In the genomic region with DNA sequence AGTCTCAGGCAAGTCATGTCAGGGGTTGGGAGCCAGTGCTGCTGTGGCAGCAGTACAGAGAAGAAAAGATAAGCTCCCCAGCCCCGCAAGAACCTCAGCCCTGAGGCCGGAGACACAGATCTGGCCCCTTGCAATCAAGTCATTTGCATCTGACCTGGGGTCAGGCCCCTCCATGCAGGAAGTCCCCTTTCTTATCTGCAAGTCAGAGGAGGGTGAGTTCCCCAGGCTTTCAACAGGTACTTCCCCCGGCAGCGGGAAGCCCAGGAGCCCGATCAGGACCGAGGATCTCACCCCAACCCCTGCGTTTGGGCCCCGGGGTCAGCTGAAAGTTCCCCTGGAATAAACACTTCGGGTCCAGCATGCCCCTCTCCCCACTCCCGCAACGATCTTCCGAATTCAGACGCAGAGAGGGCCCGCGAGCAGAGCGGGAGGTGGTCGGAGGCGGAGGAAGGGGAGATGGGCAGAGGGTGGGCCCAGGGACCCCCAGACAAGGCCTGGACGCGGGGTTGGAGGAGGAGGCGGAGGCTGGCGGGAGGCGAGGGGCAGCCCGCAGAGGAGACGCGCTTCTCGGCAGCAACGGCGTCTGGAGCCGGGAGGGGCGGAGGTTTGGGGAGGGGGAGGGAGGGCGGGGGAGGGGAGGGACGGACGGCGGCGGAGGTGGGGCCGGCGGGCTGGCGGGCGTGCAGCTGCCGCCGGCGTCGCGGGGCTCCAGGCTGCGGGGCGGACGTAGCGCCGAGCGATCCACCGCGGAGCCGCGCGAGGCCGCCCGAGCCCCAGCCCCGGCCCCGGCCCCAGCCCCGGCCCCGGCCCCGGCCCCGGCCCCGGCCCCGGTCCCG, we compare ENCODE assay signal across 1 cellular context.
TF ChIP-seq lines count a peak whose summit lies in the region.

A gene with protein sequence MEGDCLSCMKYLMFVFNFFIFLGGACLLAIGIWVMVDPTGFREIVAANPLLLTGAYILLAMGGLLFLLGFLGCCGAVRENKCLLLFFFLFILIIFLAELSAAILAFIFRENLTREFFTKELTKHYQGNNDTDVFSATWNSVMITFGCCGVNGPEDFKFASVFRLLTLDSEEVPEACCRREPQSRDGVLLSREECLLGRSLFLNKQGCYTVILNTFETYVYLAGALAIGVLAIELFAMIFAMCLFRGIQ (plus strand): TSS at position 685 of the 836 bp plus-strand sequence. CDS start 179,455 bp downstream, outside the sequence.

TF ChIP-seq in GM12878, 131 proteins besides CTCF, POLR2A, EP300 and RAD21 (continued from another document):
- TF ChIP-seq ELK1 (IDR thresholded peaks at IDR 0.05; ENCODE audit: low read depth, low read length), result no peak
- TF ChIP-seq MEF2B (IDR thresholded peaks at IDR 0.05; ENCODE audit: partially characterized antibody, poor library complexity, severe bottlenecking), result peak; percentile 20
- no peak for TF ChIP-seq SMC3 (IDR thresholded peaks at IDR 0.05; ENCODE audit: borderline replicate concordance, low read length)
- TF ChIP-seq TAF1 (IDR thresholded peaks at IDR 0.05; ENCODE audit: borderline replicate concordance, low read depth, low read length), result peak; percentile 47; the same call in 1 of the 2 replicates
- TF ChIP-seq, protein P1, sequence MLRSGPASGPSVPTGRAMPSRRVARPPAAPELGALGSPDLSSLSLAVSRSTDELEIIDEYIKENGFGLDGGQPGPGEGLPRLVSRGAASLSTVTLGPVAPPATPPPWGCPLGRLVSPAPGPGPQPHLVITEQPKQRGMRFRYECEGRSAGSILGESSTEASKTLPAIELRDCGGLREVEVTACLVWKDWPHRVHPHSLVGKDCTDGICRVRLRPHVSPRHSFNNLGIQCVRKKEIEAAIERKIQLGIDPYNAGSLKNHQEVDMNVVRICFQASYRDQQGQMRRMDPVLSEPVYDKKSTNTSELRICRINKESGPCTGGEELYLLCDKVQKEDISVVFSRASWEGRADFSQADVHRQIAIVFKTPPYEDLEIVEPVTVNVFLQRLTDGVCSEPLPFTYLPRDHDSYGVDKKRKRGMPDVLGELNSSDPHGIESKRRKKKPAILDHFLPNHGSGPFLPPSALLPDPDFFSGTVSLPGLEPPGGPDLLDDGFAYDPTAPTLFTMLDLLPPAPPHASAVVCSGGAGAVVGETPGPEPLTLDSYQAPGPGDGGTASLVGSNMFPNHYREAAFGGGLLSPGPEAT (IDR thresholded peaks at IDR 0.05; ENCODE audit: low read depth), result 0 out of 2 replicates have a peak, but pooled peaks have one; percentile 18
- peak; percentile 86; the same call in 2 of the 3 replicates for TF ChIP-seq POU2F2 (IDR thresholded peaks at IDR 0.05; ENCODE audit: borderline replicate concordance, low read depth, low read length)
- TF ChIP-seq SKIL (IDR thresholded peaks at IDR 0.05; ENCODE audit: low read depth, poor library complexity, severe bottlenecking), result no peak
- TF ChIP-seq ZBED1 (IDR thresholded peaks at IDR 0.05; ENCODE audit: borderline replicate concordance), result no peak
- peak; percentile 93 for TF ChIP-seq NR2F1 (conservative IDR thresholded peaks at IDR 0.05)
- no peak for TF ChIP-seq NRF1 (conservative IDR thresholded peaks at IDR 0.05; ENCODE audit: low read depth, low read length)
- TF ChIP-seq IKZF2 (IDR thresholded peaks at IDR 0.05), result peak in 1 of 2 experiments; percentile 15; a peak in 1 of 4 replicates
- TF ChIP-seq FOXM1 (IDR thresholded peaks at IDR 0.05; ENCODE audit: low read depth, low read length), result 0 out of 2 replicates have a peak, but pooled peaks have one; percentile 23
- no peak for TF ChIP-seq SP1 (IDR thresholded peaks at IDR 0.05; ENCODE audit: low read depth, low read length)
- TF ChIP-seq WRNIP1 (IDR thresholded peaks at IDR 0.05; ENCODE audit: borderline replicate concordance, low read depth, low read length), result no peak
- TF ChIP-seq RELA (IDR thresholded peaks at IDR 0.05; ENCODE audit: borderline replicate concordance, partially characterized antibody), result peak; percentile 43
- TF ChIP-seq, protein P2, sequence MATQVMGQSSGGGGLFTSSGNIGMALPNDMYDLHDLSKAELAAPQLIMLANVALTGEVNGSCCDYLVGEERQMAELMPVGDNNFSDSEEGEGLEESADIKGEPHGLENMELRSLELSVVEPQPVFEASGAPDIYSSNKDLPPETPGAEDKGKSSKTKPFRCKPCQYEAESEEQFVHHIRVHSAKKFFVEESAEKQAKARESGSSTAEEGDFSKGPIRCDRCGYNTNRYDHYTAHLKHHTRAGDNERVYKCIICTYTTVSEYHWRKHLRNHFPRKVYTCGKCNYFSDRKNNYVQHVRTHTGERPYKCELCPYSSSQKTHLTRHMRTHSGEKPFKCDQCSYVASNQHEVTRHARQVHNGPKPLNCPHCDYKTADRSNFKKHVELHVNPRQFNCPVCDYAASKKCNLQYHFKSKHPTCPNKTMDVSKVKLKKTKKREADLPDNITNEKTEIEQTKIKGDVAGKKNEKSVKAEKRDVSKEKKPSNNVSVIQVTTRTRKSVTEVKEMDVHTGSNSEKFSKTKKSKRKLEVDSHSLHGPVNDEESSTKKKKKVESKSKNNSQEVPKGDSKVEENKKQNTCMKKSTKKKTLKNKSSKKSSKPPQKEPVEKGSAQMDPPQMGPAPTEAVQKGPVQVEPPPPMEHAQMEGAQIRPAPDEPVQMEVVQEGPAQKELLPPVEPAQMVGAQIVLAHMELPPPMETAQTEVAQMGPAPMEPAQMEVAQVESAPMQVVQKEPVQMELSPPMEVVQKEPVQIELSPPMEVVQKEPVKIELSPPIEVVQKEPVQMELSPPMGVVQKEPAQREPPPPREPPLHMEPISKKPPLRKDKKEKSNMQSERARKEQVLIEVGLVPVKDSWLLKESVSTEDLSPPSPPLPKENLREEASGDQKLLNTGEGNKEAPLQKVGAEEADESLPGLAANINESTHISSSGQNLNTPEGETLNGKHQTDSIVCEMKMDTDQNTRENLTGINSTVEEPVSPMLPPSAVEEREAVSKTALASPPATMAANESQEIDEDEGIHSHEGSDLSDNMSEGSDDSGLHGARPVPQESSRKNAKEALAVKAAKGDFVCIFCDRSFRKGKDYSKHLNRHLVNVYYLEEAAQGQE (IDR thresholded peaks at IDR 0.05; ENCODE audit: low read depth, low read length), result no peak
